ENCODE assay signal across 21 cellular contexts in genomic region chr1:96934282-96934681, GRCh38.
"Had no signal": no experiment of that assay in that cellular context is flagged by ENCODE, and none has a peak within 500 bp of the region (broad histone marks: within the 10 kb centered on the region; RNA-seq: fewer than 3 reads in every experiment).

No MANE protein-coding gene starts in this region.

- H3K36me3 ChIP-seq: right lobe of liver, thyroid gland had no signal

- ATAC-seq: activated CD8-positive, alpha-beta memory T cell treated with anti-CD3 and anti-CD28 coated beads, Interleukin-2, amount 10 ng/mL, durations not matched to agents 7 days and 5 days; activated CD8-positive, alpha-beta T cell treated with anti-CD3 and anti-CD28 coated beads for 36 hours; right lobe of liver had no signal

- H3K27me3 ChIP-seq: right lobe of liver, thyroid gland had no signal

- H3K27ac ChIP-seq: epithelial cell of prostate, right lobe of liver, thyroid gland had no signal

- H3K4me3 ChIP-seq: right lobe of liver, smooth muscle cell, thyroid gland had no signal

- H3K4me1 ChIP-seq: right lobe of liver, thyroid gland had no signal

- DNase-seq: activated CD4-positive, alpha-beta T cell treated with anti-CD3 and anti-CD28 coated beads, Interleukin-2, amount 10 ng/mL, durations not matched to agents 7 days and 5 days; activated CD4-positive, CD25-positive, alpha-beta regulatory T cell treated with anti-CD3 and anti-CD28 coated beads, Interleukin-2, amount 50 U/mL, for 72 hours; activated CD8-positive, alpha-beta memory T cell treated with anti-CD3 and anti-CD28 coated beads, Interleukin-2, amount 10 ng/mL, durations not matched to agents 7 days and 5 days; activated CD8-positive, alpha-beta T cell treated with anti-CD3 and anti-CD28 coated beads for 36 hours; activated effector memory CD4-positive, alpha-beta T cell treated with anti-CD3 and anti-CD28 coated beads, Interleukin-2, amount 50 U/mL, for 16 hours; activated naive CD4-positive, alpha-beta T cell treated with anti-CD3 and anti-CD28 coated beads, Interleukin-2, amount 10 ng/mL, durations not matched to agents 7 days and 5 days; activated T-cell treated with anti-CD3 and anti-CD28 coated beads for 4 hours; amygdala; cerebellar nuclear complex; cortex of kidney; foreskin fibroblast; glutamatergic neuron; hippocampal formation; nephron progenitor cell; nucleus accumbens; right lobe of liver; stimulated activated CD4-positive, alpha-beta T cell treated with anti-CD3 and anti-CD28 coated beads, Interleukin-4, amount 100 ng/mL, for 24 hours; substantia nigra; thyroid gland had no signal

- H3K9me3 ChIP-seq: right lobe of liver, thyroid gland had no signal
